ENCODE assay signal across 23 cellular contexts in the genomic region with DNA sequence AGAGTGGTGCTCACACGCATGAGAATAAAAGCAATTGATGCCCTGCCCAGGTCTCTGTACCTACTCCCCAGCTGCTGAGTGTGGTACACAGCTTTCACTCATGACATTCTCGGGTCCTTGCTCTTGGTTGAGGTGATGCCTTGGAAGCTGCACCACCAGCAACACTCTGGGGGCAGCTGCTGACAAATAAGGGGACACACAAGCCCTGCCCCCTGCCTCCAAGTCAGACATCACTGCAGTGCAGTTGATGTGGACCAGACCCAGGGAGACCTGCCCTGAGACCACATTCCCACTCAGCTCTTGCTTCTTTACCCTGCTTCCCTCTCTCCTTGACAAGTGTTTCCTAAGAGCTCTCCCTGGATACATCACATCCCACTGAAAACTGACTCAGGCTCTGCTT.
"Had no signal": no experiment of that assay in that cellular context is flagged by ENCODE, and none has a peak within 500 bp of the region (broad histone marks: within the 10 kb centered on the region; RNA-seq: fewer than 3 reads in every experiment).

No MANE protein-coding gene starts in this region.

- H3K27ac ChIP-seq: foreskin keratinocyte, neural progenitor cell, parathyroid adenoma, psoas muscle, right lobe of liver, spleen, testis, tibial nerve, upper lobe of right lung, vagina had no signal

- H3K4me1 ChIP-seq: foreskin keratinocyte, psoas muscle, upper lobe of right lung, vagina had no signal

- H3K36me3 ChIP-seq: neural progenitor cell, right lobe of liver, spleen, tibial nerve, upper lobe of right lung, vagina had no signal

- H3K4me1 Mint-ChIP-seq: naive thymus-derived CD8-positive, alpha-beta T cell; stimulated activated naive B cell treated with anti-CD40 and anti-IgM and Interleukin-4, amounts not matched to agents 10 μg/mL and 1 μg/mL and 100 μg/mL, for 72 hours; stimulated activated naive CD8-positive, alpha-beta T cell treated with anti-CD3 and anti-CD28 coated beads, Interleukin-15, amount 100 ng/mL, for 72 hours had no signal

- H3K36me3 Mint-ChIP-seq: naive thymus-derived CD8-positive, alpha-beta T cell; neural progenitor cell; stimulated activated naive B cell treated with anti-CD40 and anti-IgM and Interleukin-4, amounts not matched to agents 10 μg/mL and 1 μg/mL and 100 μg/mL, for 72 hours had no signal

- H3K27ac Mint-ChIP-seq: naive thymus-derived CD8-positive, alpha-beta T cell; neural progenitor cell; stimulated activated naive B cell treated with anti-CD40 and anti-IgM and Interleukin-4, amounts not matched to agents 10 μg/mL and 1 μg/mL and 100 μg/mL, for 72 hours had no signal

- H3K9me3 Mint-ChIP-seq: neural progenitor cell; stimulated activated naive CD8-positive, alpha-beta T cell treated with anti-CD3 and anti-CD28 coated beads, Interleukin-15, amount 100 ng/mL, for 72 hours had no signal

- H3K27me3 ChIP-seq: neural progenitor cell, right lobe of liver, testis, tibial nerve, upper lobe of right lung, vagina had no signal

- DNase-seq: dermis blood vessel endothelial cell; foreskin keratinocyte; hippocampal formation; left colon; mammary epithelial cell; mucosa of descending colon; naive thymus-derived CD8-positive, alpha-beta T cell; occipital lobe; retina; right lobe of liver; spleen; stimulated activated CD4-positive, alpha-beta T cell treated with anti-CD3 and anti-CD28 coated beads, Interleukin-15, amount 100 ng/mL, for 24 hours; stimulated activated CD4-positive, alpha-beta T cell treated with anti-CD3 and anti-CD28 coated beads, Interleukin-1b, Interleukin-23, amount 100 ng/mL, for 48 hours; stimulated activated CD4-positive, alpha-beta T cell treated with anti-CD3 and anti-CD28 coated beads, Interleukin-4, amount 100 ng/mL, for 24 hours; stimulated activated naive B cell treated with anti-CD40 and anti-IgM and Interleukin-4, amounts not matched to agents 10 μg/mL and 1 μg/mL and 100 μg/mL, for 72 hours; stimulated activated naive CD8-positive, alpha-beta T cell treated with anti-CD3 and anti-CD28 coated beads, Interleukin-15, amount 100 ng/mL, for 72 hours; testis; upper lobe of right lung had no signal

- ATAC-seq: foreskin keratinocyte; left colon; mucosa of descending colon; naive thymus-derived CD8-positive, alpha-beta T cell; stimulated activated naive B cell treated with anti-CD40 and anti-IgM and Interleukin-4, amounts not matched to agents 10 μg/mL and 1 μg/mL and 100 μg/mL, for 72 hours; stimulated activated naive CD8-positive, alpha-beta T cell treated with anti-CD3 and anti-CD28 coated beads, Interleukin-15, amount 100 ng/mL, for 72 hours; upper lobe of right lung had no signal

- H3K4me3 ChIP-seq: mucosa of descending colon, neural progenitor cell, psoas muscle, right lobe of liver, spleen, testis, tibial nerve, upper lobe of right lung, vagina had no signal

- H3K9me3 ChIP-seq: mucosa of descending colon, psoas muscle, right lobe of liver, spleen, testis, tibial nerve, upper lobe of right lung, vagina had no signal

- H3K4me3 Mint-ChIP-seq: naive thymus-derived CD8-positive, alpha-beta T cell; neural progenitor cell; stimulated activated naive B cell treated with anti-CD40 and anti-IgM and Interleukin-4, amounts not matched to agents 10 μg/mL and 1 μg/mL and 100 μg/mL, for 72 hours; stimulated activated naive CD8-positive, alpha-beta T cell treated with anti-CD3 and anti-CD28 coated beads, Interleukin-15, amount 100 ng/mL, for 72 hours had no signal
